19 cellular contexts compared by ENCODE assay signal in genomic region chr17:29827179-29827578, GRCh38.
DNase-seq lines count a peak whose midpoint lies in the region; ATAC-seq, FAIRE-seq and TF ChIP-seq lines count a peak whose summit lies in the region.
"Had no signal": no experiment of that assay in that cellular context is flagged by ENCODE, and none has a peak within 500 bp of the region (broad histone marks: within the 10 kb centered on the region; RNA-seq: fewer than 3 reads in every experiment).

No MANE protein-coding gene starts in this region.

- H3K9me2 ChIP-seq in neural cell (ENCODE audit: insufficient read depth, low read length), result no peaks in the 10 kb centered on the region

- H3K4me3 Mint-ChIP-seq in T-cell, result no peak overlapping the region

- H3K36me3 ChIP-seq in HEK293 (ENCODE audit: control insufficient read depth in 2 of 2, insufficient read depth in 1 of 2, low read length in 2 of 2), result no peaks in the 10 kb centered on the region
- H3K36me3 ChIP-seq in neural cell (ENCODE audit: insufficient read depth, low read length), result no peaks in the 10 kb centered on the region

- H3K27ac ChIP-seq in A549 (no peak overlapping the region), HEK293 (ENCODE audit: extremely low read depth, low read depth, low read length) (no peak overlapping the region), neural cell (ENCODE audit: low read length) (peak overlapping the region; percentile 63)
- H3K27ac ChIP-seq: RWPE1 had no signal

- no peaks in the 10 kb centered on the region for H3F3A ChIP-seq in neural cell (ENCODE audit: insufficient read depth, low read length, poor library complexity, severe bottlenecking)

- DNase-seq in A549 (ENCODE audit: low read depth in 1 of 2, low spot score in 1 of 2), result no peak
- DNase-seq in choroid plexus epithelial cell (ENCODE audit: low read depth), result peak; percentile 20
- DNase-seq in T-cell, result no peak
- no peak for DNase-seq in activated naive CD4-positive, alpha-beta T cell treated with anti-CD3 and anti-CD28 coated beads, Interleukin-2, amount 50 U/mL, for 16 hours
- DNase-seq: ACHN, C1 segment of cervical spinal cord, KG1, NCI-H1694 treated with DMSO at 0.1 percent for 48 hours, NCI-H2227 treated with DMSO at 0.1 percent for 48 hours, NCI-H510A treated with DMSO at 0.1 percent for 48 hours, NCI-H82, PC-3 had no signal

- no peak overlapping the region for H2AFZ ChIP-seq in neural cell (ENCODE audit: low read depth, low read length)

- CTCF ChIA-PET in A549 (lab: Yijun Ruan, JAX), result interaction anchor here (1.5 to 6.3 kb wide), 4 partner anchors 12 to 104 kb away, joined by 4 to 31 read pairs (median 20); partner anchors contain the start of gene SSH2
- CTCF ChIA-PET in HEK293 (lab: Yijun Ruan, JAX), result interaction anchor here (0.7 to 4.5 kb wide), 5 partner anchors 9 to 266 kb away, joined by 3 to 34 read pairs (median 5); partner anchors contain the start of gene SSH2
- CTCF ChIA-PET in T-cell (lab: Charles Lee), result interaction anchor here (0.5 to 0.8 kb wide), 4 partner anchors 77 to 1169 kb away, joined by 3 to 5 read pairs (median 3); no protein-coding TSS in a partner anchor

- ATAC-seq in A549 (no peak), T-cell (replicated peaks in 1 of 4) (no peak), HG02588 (IDR thresholded peaks at IDR 0.05; ENCODE audit: unreplicated experiment) (no peak)
- ATAC-seq: HepG2, PC-3 had no signal

- no peaks in the 10 kb centered on the region for H3K9me3 Mint-ChIP-seq in T-cell

- H3K4me2 ChIP-seq in A549, result no peak overlapping the region
- H3K4me2 ChIP-seq in neural cell (ENCODE audit: low read length), result no peak overlapping the region

- TF ChIP-seq POLR2A in A549 (IDR thresholded peaks at IDR 0.05; ENCODE audit: low read length), result no peak

- H3K36me3 Mint-ChIP-seq in T-cell, result no peaks in the 10 kb centered on the region

- no peak overlapping the region for H3K9ac ChIP-seq in neural cell (ENCODE audit: low read length)

- peak overlapping the region in 1 of 2 donors; percentile 1 for H3K27ac Mint-ChIP-seq in T-cell

- no peaks in the 10 kb centered on the region for H3K27me3 Mint-ChIP-seq in T-cell

- no peaks in the 10 kb centered on the region for H3K4me1 ChIP-seq in A549
- peaks cover 24% of the 10 kb centered on the region for H3K4me1 ChIP-seq in HEK293 (ENCODE audit: control insufficient read depth, insufficient read depth, low read length)

- TF ChIP-seq RAD21 in A549 (conservative IDR thresholded peaks at IDR 0.05 in 1 of 2, IDR thresholded peaks at IDR 0.05 in 1 of 2) (no peak), neural cell (conservative IDR thresholded peaks at IDR 0.05) (no peak)

- TF ChIP-seq EP300 in A549 (IDR thresholded peaks at IDR 0.05), result no peak
- no peak for TF ChIP-seq EP300 in neural cell (conservative IDR thresholded peaks at IDR 0.05; ENCODE audit: poor library complexity, severe bottlenecking)

- FAIRE-seq in A549 (lab: Jason Lieb, UNC), result peak; percentile 76
- FAIRE-seq: D721Med, H1, HepG2 had no signal

- peaks cover 43 to 54% (median 51%) of the 10 kb centered on the region in 3 donors for H3K4me1 Mint-ChIP-seq in T-cell

- H3K79me2 ChIP-seq in neural cell (replicated peaks; ENCODE audit: insufficient read depth, low read length), result peaks cover 6% of the 10 kb centered on the region

- H3K4me3 ChIP-seq in A549 (no peak overlapping the region), HEK293 (ENCODE audit: low read depth, low read length) (no peak overlapping the region), choroid plexus epithelial cell (ENCODE audit: low read depth, low read length) (no peak overlapping the region), neural cell (ENCODE audit: low read length) (no peak overlapping the region)

- POLR2A ChIA-PET in A549 (lab: Yijun Ruan, JAX), result interaction anchor here (0.6 kb wide), 1 partner anchor 93 kb away, joined by 3 read pairs; no protein-coding TSS in a partner anchor
- POLR2A ChIA-PET in HEK293 (lab: Yijun Ruan, JAX), result no interaction called here
- POLR2A ChIA-PET in T-cell (lab: Charles Lee), result no interaction called here

- no peaks in the 10 kb centered on the region for H3K27me3 ChIP-seq in neural cell (ENCODE audit: insufficient read depth, low read depth, low read length)

- TF ChIP-seq CTCF in A549 (IDR thresholded peaks at IDR 0.05), result no peak
- TF ChIP-seq CTCF in HEK293 (tag by site-specific recombination; IDR thresholded peaks at IDR 0.05), result no peak
- TF ChIP-seq CTCF in choroid plexus epithelial cell (conservative IDR thresholded peaks at IDR 0.05; ENCODE audit: low read depth, low read length), result no peak
- TF ChIP-seq CTCF in neural cell (IDR thresholded peaks at IDR 0.05; ENCODE audit: poor library complexity, severe bottlenecking), result no peak

- no peaks in the 10 kb centered on the region for H3K9me3 ChIP-seq in A549
- no peaks in the 10 kb centered on the region for H3K9me3 ChIP-seq in HEK293 (ENCODE audit: control insufficient read depth, insufficient read depth, low read depth, low read length)
- no peaks in the 10 kb centered on the region for H3K9me3 ChIP-seq in neural cell (ENCODE audit: low read length)

- H4K20me1 ChIP-seq in neural cell (ENCODE audit: insufficient read depth), result no peaks in the 10 kb centered on the region

TF ChIP-seq in A549, 52 proteins besides CTCF, POLR2A, EP300 and RAD21:
- TF ChIP-seq CHD2 (IDR thresholded peaks at IDR 0.05; ENCODE audit: low read length, partially characterized antibody), result no peak
- TF ChIP-seq SMC3 (IDR thresholded peaks at IDR 0.05), result no peak
- no peak for TF ChIP-seq FOXS1 (CRISPR knock-in tag; IDR thresholded peaks at IDR 0.05)
- no peak for TF ChIP-seq TFCP2L1 (CRISPR knock-in tag; IDR thresholded peaks at IDR 0.05)
- TF ChIP-seq CBX2 (IDR thresholded peaks at IDR 0.05; ENCODE audit: borderline replicate concordance, low read depth), result no peak
- no peak for TF ChIP-seq CHD4 (IDR thresholded peaks at IDR 0.05; ENCODE audit: borderline replicate concordance)
- no peak for TF ChIP-seq POLR2AphosphoS2 (conservative IDR thresholded peaks at IDR 0.05; ENCODE audit: low read length)
- no peak for TF ChIP-seq HES2 (IDR thresholded peaks at IDR 0.05)
- TF ChIP-seq KDM5A (IDR thresholded peaks at IDR 0.05), result no peak
- no peak for TF ChIP-seq NPAS2 (CRISPR knock-in tag; IDR thresholded peaks at IDR 0.05; ENCODE audit: borderline replicate concordance)
- no peak for TF ChIP-seq MAX (IDR thresholded peaks at IDR 0.05)
TF ChIP-seq in A549: peak in this region for 0.

TF ChIP-seq in HEK293, 187 proteins besides CTCF, POLR2A, EP300 and RAD21:
- TF ChIP-seq ZNF223 (tag by site-specific recombination; IDR thresholded peaks at IDR 0.05), result no peak
- TF ChIP-seq PRDM6 (tag by site-specific recombination; IDR thresholded peaks at IDR 0.05), result peak; percentile 73; the same call in 1 of the 2 replicates
- TF ChIP-seq FEZF1 (tag by site-specific recombination; IDR thresholded peaks at IDR 0.05), result peak; percentile 35
- TF ChIP-seq OSR2 (tag by site-specific recombination; IDR thresholded peaks at IDR 0.05), result peak; percentile 79
- TF ChIP-seq GFI1B (tag by site-specific recombination; IDR thresholded peaks at IDR 0.05), result peak; percentile 58; the same call in 1 of the 2 replicates

TF ChIP-seq in neural cell, 6 proteins besides CTCF, POLR2A, EP300 and RAD21:
- no peak for TF ChIP-seq POLR2AphosphoS5 (IDR thresholded peaks at IDR 0.05)
- TF ChIP-seq EZH2 (IDR thresholded peaks at IDR 0.05; ENCODE audit: borderline replicate concordance, insufficient read depth, low read length, poor library complexity, severe bottlenecking), result no peak
- no peak for TF ChIP-seq SMC3 (conservative IDR thresholded peaks at IDR 0.05; ENCODE audit: poor library complexity)
- no peak for TF ChIP-seq REST (IDR thresholded peaks at IDR 0.05; ENCODE audit: borderline replicate concordance)
- no peak for TF ChIP-seq MXI1 (conservative IDR thresholded peaks at IDR 0.05; ENCODE audit: poor library complexity, severe bottlenecking)
- no peak for TF ChIP-seq TAF1 (IDR thresholded peaks at IDR 0.05; ENCODE audit: low read depth)
